Comparison of ENCODE assay signal across 34 cellular contexts in the genomic region with DNA sequence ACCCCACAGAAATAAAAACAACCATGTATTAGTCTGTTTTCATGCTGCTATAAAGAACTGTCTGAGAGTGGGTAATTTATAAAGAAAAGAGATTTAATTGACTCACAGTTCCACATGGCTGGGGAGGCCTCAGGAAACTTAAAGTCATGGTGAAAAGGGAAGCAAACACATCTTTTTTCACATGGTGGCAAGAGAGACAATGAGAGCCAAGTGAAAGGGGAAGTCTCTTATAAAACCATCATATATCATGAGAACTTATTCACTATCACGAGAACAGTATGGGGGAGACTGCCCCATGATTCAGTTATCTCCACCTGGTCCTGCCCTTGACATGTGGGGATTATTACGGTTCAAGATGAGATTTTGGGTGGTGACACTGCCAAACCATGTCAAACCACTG.
"Had no signal": no experiment of that assay in that cellular context is flagged by ENCODE, and none has a peak within 500 bp of the region (broad histone marks: within the 10 kb centered on the region; RNA-seq: fewer than 3 reads in every experiment).

No MANE protein-coding gene starts in this region.

- ATAC-seq: activated naive CD4-positive, alpha-beta T cell treated with anti-CD3 and anti-CD28 coated beads, Interleukin-2, amount 50 U/mL, for 72 hours; activated naive CD8-positive, alpha-beta T cell treated with anti-CD3 and anti-CD28 coated beads, Interleukin-2, amount 50 U/mL, for 24 hours; activated T-cell treated with anti-CD3 and anti-CD28 coated beads, Interleukin-2, amount 50 U/mL, for 4 hours; activated T-cell treated with anti-CD3 and anti-CD28 coated beads, Interleukin-2, amount 50 U/mL, for 72 hours; body of pancreas had no signal

- DNase-seq: activated effector memory CD4-positive, alpha-beta T cell treated with anti-CD3 and anti-CD28 coated beads, Interleukin-2, amount 50 U/mL, for 16 hours; activated effector memory CD4-positive, alpha-beta T cell treated with Interleukin-2 at 50 U/mL for 16 hours; activated gamma-delta T cell; activated gamma-delta T cell treated with Interleukin-2 at 50 U/mL for 16 hours; activated naive CD4-positive, alpha-beta T cell; activated naive CD4-positive, alpha-beta T cell treated with anti-CD3 and anti-CD28 coated beads for 36 hours; activated naive CD4-positive, alpha-beta T cell treated with anti-CD3 and anti-CD28 coated beads, Interleukin-2, amount 10 ng/mL, durations not matched to agents 7 days and 5 days; activated naive CD4-positive, alpha-beta T cell treated with anti-CD3 and anti-CD28 coated beads, Interleukin-2, amount 50 U/mL, for 16 hours; activated naive CD4-positive, alpha-beta T cell treated with Interleukin-2 at 50 U/mL for 16 hours; activated naive CD8-positive, alpha-beta T cell treated with anti-CD3 and anti-CD28 coated beads for 36 hours; activated naive CD8-positive, alpha-beta T cell treated with anti-CD3 and anti-CD28 coated beads, Interleukin-2, amount 10 ng/mL, durations not matched to agents 7 days and 5 days; activated naive CD8-positive, alpha-beta T cell treated with anti-CD3 and anti-CD28 coated beads, Interleukin-2, amount 50 U/mL, for 24 hours; activated T-cell treated with anti-CD3 and anti-CD28 coated beads, Interleukin-2, amount 50 U/mL, for 1 hour; activated T-cell treated with anti-CD3 and anti-CD28 coated beads, Interleukin-2, amount 50 U/mL, for 24 hours; activated T-cell treated with anti-CD3 and anti-CD28 coated beads, Interleukin-2, amount 50 U/mL, for 4 hours; activated T-cell treated with anti-CD3 and anti-CD28 coated beads, Interleukin-2, amount 50 U/mL, for 48 hours; activated T-cell treated with anti-CD3 and anti-CD28 coated beads, Interleukin-2, amount 50 U/mL, for 72 hours; adrenal gland; amniotic stem cell; amygdala; anterior cingulate cortex; aorta; body of pancreas; brain microvascular endothelial cell; caudate nucleus; central memory CD4-positive, alpha-beta T cell; cerebellar nuclear complex had no signal

- H3K4me1 Mint-ChIP-seq: activated naive CD4-positive, alpha-beta T cell treated with anti-CD3 and anti-CD28 coated beads, Interleukin-2, amount 10 ng/mL, durations not matched to agents 7 days and 5 days; activated naive CD4-positive, alpha-beta T cell treated with anti-CD3 and anti-CD28 coated beads, Interleukin-2, amount 50 U/mL, for 24 hours; activated naive CD8-positive, alpha-beta T cell treated with anti-CD3 and anti-CD28 coated beads for 36 hours; activated naive CD8-positive, alpha-beta T cell treated with anti-CD3 and anti-CD28 coated beads, Interleukin-2, amount 10 ng/mL, durations not matched to agents 7 days and 5 days; activated naive CD8-positive, alpha-beta T cell treated with anti-CD3 and anti-CD28 coated beads, Interleukin-2, amount 50 U/mL, for 24 hours; brain; central memory CD8-positive, alpha-beta T cell had no signal

- H3K27ac Mint-ChIP-seq: activated naive CD4-positive, alpha-beta T cell treated with anti-CD3 and anti-CD28 coated beads for 36 hours; activated naive CD4-positive, alpha-beta T cell treated with anti-CD3 and anti-CD28 coated beads, Interleukin-2, amount 10 ng/mL, durations not matched to agents 7 days and 5 days; activated naive CD4-positive, alpha-beta T cell treated with anti-CD3 and anti-CD28 coated beads, Interleukin-2, amount 50 U/mL, for 24 hours; activated naive CD4-positive, alpha-beta T cell treated with anti-CD3 and anti-CD28 coated beads, Interleukin-2, amount 50 U/mL, for 72 hours; activated naive CD8-positive, alpha-beta T cell; activated naive CD8-positive, alpha-beta T cell treated with anti-CD3 and anti-CD28 coated beads for 36 hours; activated naive CD8-positive, alpha-beta T cell treated with anti-CD3 and anti-CD28 coated beads, Interleukin-2, amount 10 ng/mL, durations not matched to agents 7 days and 5 days; activated naive CD8-positive, alpha-beta T cell treated with anti-CD3 and anti-CD28 coated beads, Interleukin-2, amount 50 U/mL, for 24 hours; activated T-cell treated with anti-CD3 and anti-CD28 coated beads, Interleukin-2, amount 50 U/mL, for 24 hours; activated T-cell treated with anti-CD3 and anti-CD28 coated beads, Interleukin-2, amount 50 U/mL, for 72 hours; activated T-helper 1 cell treated with anti-CD3 and anti-CD28 coated beads, Interleukin-12 subunit alpha, Interleukin-12 subunit beta, Interleukin-2, Interleukin-4 antibody, amounts not matched to agents 30 ng/mL and 10 ng/mL and 1 ng/mL, durations not matched to agents 14 hours and 24 hours and 36 hours; activated T-helper 2 cell treated with anti-CD3 and anti-CD28 coated beads, Interferon-gamma antibody, Interleukin-2, Interleukin-4, amounts not matched to agents 10 μg/mL and 5 μg/mL and 100 μg/mL, durations not matched to agents 14 hours and 24 hours and 36 hours; brain had no signal

- H3K27me3 Mint-ChIP-seq: activated naive CD4-positive, alpha-beta T cell treated with anti-CD3 and anti-CD28 coated beads, Interleukin-2, amount 10 ng/mL, durations not matched to agents 7 days and 5 days; activated naive CD4-positive, alpha-beta T cell treated with anti-CD3 and anti-CD28 coated beads, Interleukin-2, amount 50 U/mL, for 24 hours; activated naive CD8-positive, alpha-beta T cell; activated naive CD8-positive, alpha-beta T cell treated with anti-CD3 and anti-CD28 coated beads for 36 hours; activated naive CD8-positive, alpha-beta T cell treated with anti-CD3 and anti-CD28 coated beads, Interleukin-2, amount 10 ng/mL, durations not matched to agents 7 days and 5 days; activated naive CD8-positive, alpha-beta T cell treated with anti-CD3 and anti-CD28 coated beads, Interleukin-2, amount 50 U/mL, for 24 hours; activated T-cell treated with anti-CD3 and anti-CD28 coated beads, Interleukin-2, amount 50 U/mL, for 24 hours; central memory CD8-positive, alpha-beta T cell had no signal

- H3K4me3 Mint-ChIP-seq: activated naive CD4-positive, alpha-beta T cell treated with anti-CD3 and anti-CD28 coated beads for 36 hours; activated naive CD4-positive, alpha-beta T cell treated with anti-CD3 and anti-CD28 coated beads, Interleukin-2, amount 10 ng/mL, durations not matched to agents 7 days and 5 days; activated naive CD4-positive, alpha-beta T cell treated with anti-CD3 and anti-CD28 coated beads, Interleukin-2, amount 50 U/mL, for 24 hours; activated naive CD8-positive, alpha-beta T cell; activated naive CD8-positive, alpha-beta T cell treated with anti-CD3 and anti-CD28 coated beads for 36 hours; activated naive CD8-positive, alpha-beta T cell treated with anti-CD3 and anti-CD28 coated beads, Interleukin-2, amount 10 ng/mL, durations not matched to agents 7 days and 5 days; activated naive CD8-positive, alpha-beta T cell treated with anti-CD3 and anti-CD28 coated beads, Interleukin-2, amount 50 U/mL, for 24 hours; activated T-cell treated with anti-CD3 and anti-CD28 coated beads, Interleukin-2, amount 50 U/mL, for 24 hours; activated T-cell treated with anti-CD3 and anti-CD28 coated beads, Interleukin-2, amount 50 U/mL, for 4 hours; activated T-cell treated with anti-CD3 and anti-CD28 coated beads, Interleukin-2, amount 50 U/mL, for 72 hours; activated T-helper 1 cell treated with anti-CD3 and anti-CD28 coated beads, Interleukin-12 subunit alpha, Interleukin-12 subunit beta, Interleukin-2, Interleukin-4 antibody, amounts not matched to agents 30 ng/mL and 10 ng/mL and 1 ng/mL, durations not matched to agents 14 hours and 24 hours and 36 hours; brain; central memory CD8-positive, alpha-beta T cell had no signal

- H3K36me3 Mint-ChIP-seq: activated naive CD4-positive, alpha-beta T cell treated with anti-CD3 and anti-CD28 coated beads, Interleukin-2, amount 10 ng/mL, durations not matched to agents 7 days and 5 days; activated naive CD4-positive, alpha-beta T cell treated with anti-CD3 and anti-CD28 coated beads, Interleukin-2, amount 50 U/mL, for 24 hours; activated naive CD8-positive, alpha-beta T cell treated with anti-CD3 and anti-CD28 coated beads for 36 hours; activated naive CD8-positive, alpha-beta T cell treated with anti-CD3 and anti-CD28 coated beads, Interleukin-2, amount 10 ng/mL, durations not matched to agents 7 days and 5 days had no signal
